ENCODE assay signal across 1 cellular context in genomic region chr19:49984491-49984890, GRCh38.
TF ChIP-seq lines count a peak whose summit lies in the region.

No MANE protein-coding gene starts in this region.

TF ChIP-seq in K562, 482 proteins besides CTCF, POLR2A, EP300 and RAD21:
- TF ChIP-seq USF2 (CRISPR knock-in tag; IDR thresholded peaks at IDR 0.05), result no peak
- peak; percentile 54; the same call in 1 of the 2 replicates for TF ChIP-seq ZNF121 (CRISPR knock-in tag; conservative IDR thresholded peaks at IDR 0.05)
- TF ChIP-seq POLR2G (IDR thresholded peaks at IDR 0.05; ENCODE audit: low read depth, low read length), result 0 out of 2 replicates have a peak, but pooled peaks have one; percentile 20
- TF ChIP-seq CTBP1 (IDR thresholded peaks at IDR 0.05; ENCODE audit: borderline replicate concordance), result no peak
- TF ChIP-seq SRSF1 (IDR thresholded peaks at IDR 0.05; ENCODE audit: low read depth, low read length), result no peak
